Comparison of ENCODE assay signal across 15 cellular contexts in genomic region chr21:46024983-46025860, GRCh38. TPM values are rescaled to one million over a fixed set of nuclear protein-coding genes. Genes with fewer than 3 reads are reported as not detected.
DNase-seq lines count a peak whose midpoint lies in the region; ATAC-seq and TF ChIP-seq lines count a peak whose summit lies in the region.
"Had no signal": no experiment of that assay in that cellular context is flagged by ENCODE, and none has a peak within 500 bp of the region (broad histone marks: within the 10 kb centered on the region; RNA-seq: fewer than 3 reads in every experiment).

No MANE protein-coding gene starts in this region.

- CTCF ChIA-PET in MCF 10A (lab: Yijun Ruan, JAX): interaction anchor here (0.6 kb wide), 1 partner anchor 1536 kb away, joined by 4 read pairs; no protein-coding TSS in a partner anchor
- CTCF ChIA-PET in CD4-positive, alpha-beta memory T cell (lab: Charles Lee; ENCODE audit: partially characterized antibody): no interaction called here

- ATAC-seq in upper lobe of right lung (no peak), HG03432 (IDR thresholded peaks at IDR 0.05; ENCODE audit: unreplicated experiment) (no peak)
- ATAC-seq: esophagus mucosa, left lung, right lobe of liver had no signal

- H3K27me3 ChIP-seq in breast epithelium (no peaks in the 10 kb centered on the region), upper lobe of right lung (peaks cover 3% of the 10 kb centered on the region)
- H3K27me3 ChIP-seq in CD4-positive, alpha-beta memory T cell (ENCODE audit: insufficient read depth, low read length): no peaks in the 10 kb centered on the region
- H3K27me3 ChIP-seq: right lobe of liver had no signal

- TF ChIP-seq POLR2A in breast epithelium (IDR thresholded peaks at IDR 0.05): no peak

- no peak overlapping the region for H3K4me3 Mint-ChIP-seq in MCF 10A (ENCODE audit: unreplicated experiment)
- peak overlapping the region; percentile 32 for H3K4me3 Mint-ChIP-seq in mesothelial cell of epicardium
- H3K4me3 Mint-ChIP-seq in CD4-positive, alpha-beta memory T cell: no peak overlapping the region
- H3K4me3 Mint-ChIP-seq: activated CD4-positive, alpha-beta memory T cell treated with anti-CD3 and anti-CD28 coated beads for 36 hours; activated naive CD8-positive, alpha-beta T cell treated with anti-CD3 and anti-CD28 coated beads, Interleukin-2, amount 10 ng/mL, durations not matched to agents 7 days and 5 days had no signal

- DNase-seq in breast epithelium (ENCODE audit: low spot score in 2 of 2) (no peak), MCF 10A (ENCODE audit: unreplicated experiment) (no peak), dedifferentiated amniotic fluid mesenchymal stem cell (ENCODE audit: extremely low spot score) (peak; percentile 35), mesothelial cell of epicardium (ENCODE audit: low spot score in 2 of 2, unreplicated experiment in 2 of 2) (no peak), upper lobe of right lung (no peak), NCI-H1417 (lab: John Stamatoyannopoulos, UW) (no peak)
- no peak for DNase-seq in CD4-positive, alpha-beta memory T cell
- DNase-seq: activated CD4-positive, alpha-beta memory T cell treated with anti-CD3 and anti-CD28 coated beads for 36 hours; activated naive CD8-positive, alpha-beta T cell treated with anti-CD3 and anti-CD28 coated beads, Interleukin-2, amount 10 ng/mL, durations not matched to agents 7 days and 5 days; left lung; NCI-H1694; NK-92 treated with Interleukin-12 subunit alpha and Interleukin-12 subunit beta, amount 100 ng/mL, for 24 hours; right lobe of liver had no signal

- BruUV-seq in MCF 10A (replicated peaks; lab: Mats Ljungman, UMichigan): no TSS peak

- H3K36me3 Mint-ChIP-seq in MCF 10A (ENCODE audit: insufficient read depth, unreplicated experiment) (no peaks in the 10 kb centered on the region), mesothelial cell of epicardium (peaks cover 4% of the 10 kb centered on the region)
- H3K36me3 Mint-ChIP-seq in CD4-positive, alpha-beta memory T cell: peaks cover 0 to 6% of the 10 kb centered on the region in 2 donors
- H3K36me3 Mint-ChIP-seq: activated CD4-positive, alpha-beta memory T cell treated with anti-CD3 and anti-CD28 coated beads for 36 hours; activated naive CD8-positive, alpha-beta T cell treated with anti-CD3 and anti-CD28 coated beads, Interleukin-2, amount 10 ng/mL, durations not matched to agents 7 days and 5 days had no signal

- H3K36me3 ChIP-seq in breast epithelium (no peaks in the 10 kb centered on the region), upper lobe of right lung (no peaks in the 10 kb centered on the region)
- H3K36me3 ChIP-seq in CD4-positive, alpha-beta memory T cell (ENCODE audit: insufficient read depth, low read length): no peaks in the 10 kb centered on the region
- H3K36me3 ChIP-seq: left lung, right lobe of liver had no signal

- H3K27me3 Mint-ChIP-seq in MCF 10A (ENCODE audit: insufficient read depth, unreplicated experiment) (peaks cover 67% of the 10 kb centered on the region), mesothelial cell of epicardium (ENCODE audit: low read depth) (no peaks in the 10 kb centered on the region)
- peaks cover 7 to 8% of the 10 kb centered on the region in 2 donors for H3K27me3 Mint-ChIP-seq in CD4-positive, alpha-beta memory T cell

- H3K4me3 ChIP-seq in breast epithelium (no peak overlapping the region), upper lobe of right lung (no peak overlapping the region)
- H3K4me3 ChIP-seq in CD4-positive, alpha-beta memory T cell (ENCODE audit: low read length in 2 of 2): no peak overlapping the region
- H3K4me3 ChIP-seq: left lung, right lobe of liver had no signal

- H3K27ac ChIP-seq in breast epithelium: peak overlapping the region; percentile 14 to 22
- H3K27ac ChIP-seq in upper lobe of right lung: peak overlapping the region; percentile 20
- H3K27ac ChIP-seq in CD4-positive, alpha-beta memory T cell (ENCODE audit: low read depth, low read length): no peak overlapping the region
- H3K27ac ChIP-seq: left lung, right lobe of liver had no signal

- H3K4me1 Mint-ChIP-seq in MCF 10A (ENCODE audit: insufficient read depth, unreplicated experiment) (no peaks in the 10 kb centered on the region), mesothelial cell of epicardium (peaks cover 45% of the 10 kb centered on the region)
- no peaks in the 10 kb centered on the region for H3K4me1 Mint-ChIP-seq in CD4-positive, alpha-beta memory T cell
- H3K4me1 Mint-ChIP-seq: activated naive CD8-positive, alpha-beta T cell treated with anti-CD3 and anti-CD28 coated beads, Interleukin-2, amount 10 ng/mL, durations not matched to agents 7 days and 5 days had no signal

- POLR2A ChIA-PET in MCF 10A (lab: Yijun Ruan, JAX): no interaction called here
- POLR2A ChIA-PET in CD4-positive, alpha-beta memory T cell (lab: Charles Lee; ENCODE audit: partially characterized antibody): no interaction called here

- H3K4me1 ChIP-seq in breast epithelium (no peaks in the 10 kb centered on the region), upper lobe of right lung (peaks cover 9% of the 10 kb centered on the region)
- no peaks in the 10 kb centered on the region for H3K4me1 ChIP-seq in CD4-positive, alpha-beta memory T cell (ENCODE audit: insufficient read depth, low read length)
- H3K4me1 ChIP-seq: right lobe of liver had no signal

- intact Hi-C loops in breast epithelium (cut with DNase I; ENCODE audit: low total_unique reads): no loop called here
- intact Hi-C loops in MCF 10A (cut with micrococcal nuclease): no loop called here
- intact Hi-C loops in upper lobe of right lung (cut with DNase I): no loop called here
- intact Hi-C loops in CD4-positive, alpha-beta memory T cell (cut with micrococcal nuclease): no loop called here

- TF ChIP-seq CTCF in breast epithelium (IDR thresholded peaks at IDR 0.05): no peak
- TF ChIP-seq CTCF in MCF 10A (IDR thresholded peaks at IDR 0.05; ENCODE audit: unreplicated experiment): no peak
- no peak for TF ChIP-seq CTCF in mesothelial cell of epicardium (IDR thresholded peaks at IDR 0.05; ENCODE audit: unreplicated experiment)
- no peak for TF ChIP-seq CTCF in upper lobe of right lung (IDR thresholded peaks at IDR 0.05)

- H3K9me3 Mint-ChIP-seq in MCF 10A (ENCODE audit: unreplicated experiment) (peaks cover 12% of the 10 kb centered on the region), mesothelial cell of epicardium (peaks cover 15% of the 10 kb centered on the region)
- peaks cover 0 to 17% (median 15%) of the 10 kb centered on the region in 8 donors for H3K9me3 Mint-ChIP-seq in CD4-positive, alpha-beta memory T cell

- H3K9me3 ChIP-seq in breast epithelium: no peaks in the 10 kb centered on the region
- H3K9me3 ChIP-seq in upper lobe of right lung: no peaks in the 10 kb centered on the region
- no peaks in the 10 kb centered on the region for H3K9me3 ChIP-seq in CD4-positive, alpha-beta memory T cell (ENCODE audit: control insufficient read depth in 1 of 2, low read length in 2 of 2)
- H3K9me3 ChIP-seq: left lung, right lobe of liver had no signal

- H3K27ac Mint-ChIP-seq in MCF 10A (ENCODE audit: low read depth, unreplicated experiment): no peak overlapping the region
- H3K27ac Mint-ChIP-seq in mesothelial cell of epicardium: peak overlapping the region; percentile 97
- H3K27ac Mint-ChIP-seq in CD4-positive, alpha-beta memory T cell: no peak overlapping the region
- H3K27ac Mint-ChIP-seq: activated CD4-positive, alpha-beta memory T cell treated with anti-CD3 and anti-CD28 coated beads for 36 hours; activated naive CD8-positive, alpha-beta T cell treated with anti-CD3 and anti-CD28 coated beads, Interleukin-2, amount 10 ng/mL, durations not matched to agents 7 days and 5 days had no signal

RNA-seq across cellular contexts. Expression of gene COL6A1, which starts 43.7 kb away (rescaled TPM):
- total RNA-seq in breast epithelium: 100 to 1,000 TPM; 137 to 527 (median 201) TPM
- 3.2 and 3.5 TPM in 2 replicates for total RNA-seq in MCF 10A (2022)
- total RNA-seq in mesothelial cell of epicardium: 539 to 636 TPM (median 611 TPM) in 3 replicates
- 175 TPM for total RNA-seq in upper lobe of right lung
- 1 to 10 TPM; 5.2 to 6.0 TPM for total RNA-seq in CD4-positive, alpha-beta memory T cell
- under 1 TPM in 1 of 2 donors, not detected in 1; 0.87 TPM for polyA plus RNA-seq in CD4-positive, alpha-beta memory T cell

Comparison
In these comparisons a context has a peak if more than half of its experiments do, and no peak if none do; other contexts are left out.
1. RNA of gene COL6A1, which starts 43.7 kb away (total RNA-seq): 539 to 636 TPM in mesothelial cell of epicardium, 137 to 527 TPM in breast epithelium and 175 TPM in upper lobe of right lung (single experiment); 5.2 to 6.0 TPM in CD4-positive, alpha-beta memory T cell and 3.2 to 3.5 TPM in MCF 10A; every median in the first group is over 10 times any median in the second.